24 cellular contexts compared by ENCODE assay signal in the genomic region with DNA sequence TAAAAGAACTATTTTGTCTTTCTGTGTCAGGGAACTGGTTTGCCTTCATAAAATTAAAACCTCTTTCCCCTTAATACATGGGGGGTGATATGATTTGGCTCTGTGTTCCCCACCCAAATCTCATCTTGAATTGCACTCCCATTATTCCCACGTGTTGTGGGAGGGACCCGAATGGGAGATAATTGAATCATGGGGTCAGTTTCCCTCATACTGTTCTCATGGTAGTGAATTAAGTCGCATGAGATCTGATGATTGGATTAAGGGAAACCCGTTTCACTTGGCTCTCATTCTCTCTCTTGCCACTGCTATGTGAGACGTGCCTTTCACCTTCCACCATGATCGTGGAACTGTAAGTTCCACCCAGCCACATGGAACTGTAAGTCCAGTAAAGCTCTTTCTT.
DNase-seq lines count a peak whose midpoint lies in the region; ATAC-seq and TF ChIP-seq lines count a peak whose summit lies in the region.
"Had no signal": no experiment of that assay in that cellular context is flagged by ENCODE, and none has a peak within 500 bp of the region (broad histone marks: within the 10 kb centered on the region; RNA-seq: fewer than 3 reads in every experiment).

No MANE protein-coding gene starts in this region.

- H3K4ac ChIP-seq in mesenchymal stem cell (ENCODE audit: low read depth in 1 of 2, low read length in 2 of 2), result no peak overlapping the region

- no peak for ATAC-seq in WTC11
- ATAC-seq in effector memory CD8-positive, alpha-beta T cell (replicated peaks), result no peak
- ATAC-seq in activated CD8-positive, alpha-beta T cell treated with anti-CD3 and anti-CD28 coated beads, Interleukin-2, amount 10 ng/mL, durations not matched to agents 7 days and 5 days, result no peak
- ATAC-seq: GM12878 had no signal

- H3K23ac ChIP-seq in mesenchymal stem cell (ENCODE audit: low read length in 2 of 2), result no peak overlapping the region

- no peak overlapping the region for H4K8ac ChIP-seq in mesenchymal stem cell (ENCODE audit: low read length)

- H3K36me3 Mint-ChIP-seq in WTC11, result no peaks in the 10 kb centered on the region
- H3K36me3 Mint-ChIP-seq in effector memory CD8-positive, alpha-beta T cell (ENCODE audit: insufficient read depth), result no peaks in the 10 kb centered on the region
- peaks cover 6% of the 10 kb centered on the region for H3K36me3 Mint-ChIP-seq in activated CD8-positive, alpha-beta T cell treated with anti-CD3 and anti-CD28 coated beads, Interleukin-2, amount 10 ng/mL, durations not matched to agents 7 days and 5 days (ENCODE audit: low read depth)

- H3K9me3 Mint-ChIP-seq in WTC11, result no peaks in the 10 kb centered on the region
- no peaks in the 10 kb centered on the region for H3K9me3 Mint-ChIP-seq in effector memory CD8-positive, alpha-beta T cell
- no peaks in the 10 kb centered on the region for H3K9me3 Mint-ChIP-seq in activated CD8-positive, alpha-beta T cell treated with anti-CD3 and anti-CD28 coated beads, Interleukin-2, amount 10 ng/mL, durations not matched to agents 7 days and 5 days (ENCODE audit: insufficient read depth)
- H3K9me3 Mint-ChIP-seq: CD8-positive, alpha-beta memory T cell had no signal

- H3K27ac Mint-ChIP-seq in WTC11, result 0 out of 2 replicates have a peak overlapping the region, but pooled peaks have one; percentile 85
- H3K27ac Mint-ChIP-seq in effector memory CD8-positive, alpha-beta T cell, result no peak overlapping the region
- no peak overlapping the region for H3K27ac Mint-ChIP-seq in activated CD8-positive, alpha-beta T cell treated with anti-CD3 and anti-CD28 coated beads, Interleukin-2, amount 10 ng/mL, durations not matched to agents 7 days and 5 days
- H3K27ac Mint-ChIP-seq: CD14-positive monocyte; CD4-positive, alpha-beta memory T cell; CD4-positive, CD25-positive, alpha-beta regulatory T cell had no signal

- no peaks in the 10 kb centered on the region for H3K27me3 ChIP-seq in mesenchymal stem cell (ENCODE audit: control insufficient read depth in 1 of 2, insufficient read depth in 1 of 2, low read length in 2 of 2)
- H3K27me3 ChIP-seq: BE2C, BLaER1 had no signal

- H3K14ac ChIP-seq in mesenchymal stem cell (ENCODE audit: low read length in 2 of 2), result no peak overlapping the region

- peaks cover 0 to 6% of the 10 kb centered on the region in 2 experiments for H3K36me3 ChIP-seq in mesenchymal stem cell (ENCODE audit: control insufficient read depth in 1 of 2, insufficient read depth in 2 of 2, low read depth in 1 of 2, low read length in 2 of 2)
- H3K36me3 ChIP-seq: BE2C had no signal

- peaks cover 1% of the 10 kb centered on the region for H3K4me1 ChIP-seq in mesenchymal stem cell (ENCODE audit: control insufficient read depth, insufficient read depth, low read depth, low read length)
- H3K4me1 ChIP-seq: BE2C had no signal

- H3K9me3 ChIP-seq in mesenchymal stem cell (ENCODE audit: control insufficient read depth, low read length), result no peaks in the 10 kb centered on the region
- H3K9me3 ChIP-seq: BE2C, BLaER1 had no signal

- POLR2A ChIA-PET in WTC11 (lab: Charles Lee), result no interaction called here
- POLR2A ChIA-PET in activated CD8-positive, alpha-beta T cell treated with anti-CD3 and anti-CD28 coated beads, Interleukin-2, amount 10 ng/mL, durations not matched to agents 7 days and 5 days (lab: Charles Lee), result no interaction called here

- no peak overlapping the region for H2AFZ ChIP-seq in mesenchymal stem cell (ENCODE audit: low read depth, low read length)

- H2BK15ac ChIP-seq in mesenchymal stem cell (ENCODE audit: low read depth, poor library complexity, severe bottlenecking), result no peak overlapping the region

- H3K27me3 Mint-ChIP-seq in WTC11 (ENCODE audit: low read depth), result no peaks in the 10 kb centered on the region
- no peaks in the 10 kb centered on the region for H3K27me3 Mint-ChIP-seq in effector memory CD8-positive, alpha-beta T cell
- H3K27me3 Mint-ChIP-seq in activated CD8-positive, alpha-beta T cell treated with anti-CD3 and anti-CD28 coated beads, Interleukin-2, amount 10 ng/mL, durations not matched to agents 7 days and 5 days (ENCODE audit: low read depth), result no peaks in the 10 kb centered on the region
- H3K27me3 Mint-ChIP-seq: CD4-positive, alpha-beta memory T cell; CD4-positive, CD25-positive, alpha-beta regulatory T cell; CD8-positive, alpha-beta memory T cell had no signal

- H2BK120ac ChIP-seq in mesenchymal stem cell (ENCODE audit: low read depth, low read length), result no peak overlapping the region

- no peak overlapping the region for H3K4me3 ChIP-seq in mesenchymal stem cell (ENCODE audit: insufficient read depth in 1 of 2, low read depth in 1 of 2, low read length in 2 of 2)
- H3K4me3 ChIP-seq: BLaER1, GM12878 had no signal

- H3K18ac ChIP-seq in mesenchymal stem cell (ENCODE audit: low read depth in 1 of 2, low read length in 2 of 2), result no peak overlapping the region

- H3K9ac ChIP-seq in mesenchymal stem cell (ENCODE audit: low read length), result no peak overlapping the region
- H3K9ac ChIP-seq: BLaER1 had no signal

- H2AK5ac ChIP-seq in mesenchymal stem cell (ENCODE audit: low read length, severe bottlenecking), result peak overlapping the region; percentile 59

- H3K4me1 Mint-ChIP-seq in WTC11, result peaks cover 28% of the 10 kb centered on the region
- no peaks in the 10 kb centered on the region for H3K4me1 Mint-ChIP-seq in effector memory CD8-positive, alpha-beta T cell (ENCODE audit: low read depth in 2 of 2)
- H3K4me1 Mint-ChIP-seq in activated CD8-positive, alpha-beta T cell treated with anti-CD3 and anti-CD28 coated beads, Interleukin-2, amount 10 ng/mL, durations not matched to agents 7 days and 5 days (ENCODE audit: low read depth), result peaks cover 2% of the 10 kb centered on the region
- H3K4me1 Mint-ChIP-seq: CD8-positive, alpha-beta memory T cell had no signal

- H3K27ac ChIP-seq in mesenchymal stem cell (ENCODE audit: low read length, poor library complexity, severe bottlenecking), result no peak overlapping the region
- H3K27ac ChIP-seq: BLaER1 had no signal

- DNase-seq in SK-MEL-5 (ENCODE audit: low read depth, low spot score) (peak; percentile 91), WTC11 (ENCODE audit: low spot score) (no peak), mesenchymal stem cell (no peak), ureter (ENCODE audit: low spot score) (no peak)
- no peak for DNase-seq in effector memory CD8-positive, alpha-beta T cell
- DNase-seq in activated CD8-positive, alpha-beta T cell treated with anti-CD3 and anti-CD28 coated beads, Interleukin-2, amount 10 ng/mL, durations not matched to agents 7 days and 5 days, result no peak
- DNase-seq: 8988T; ACHN; BE2C; C1 segment of cervical spinal cord; CD4-positive, alpha-beta memory T cell; CD4-positive, CD25-positive, alpha-beta regulatory T cell; CD8-positive, alpha-beta memory T cell; COR-L47; DMS 273 treated with DMSO at 0.1 percent for 48 hours; DMS153; DMS53; DMS79; DND-41; EL; GDM1 had no signal

- 97% methylated on average over 6 of the region's 6 CpGs for WGBS in mesenchymal stem cell

- H2BK5ac ChIP-seq in mesenchymal stem cell (ENCODE audit: low read depth, low read length, poor library complexity, severe bottlenecking), result no peak overlapping the region

- CTCF ChIA-PET in WTC11 (lab: Charles Lee), result no interaction called here
- CTCF ChIA-PET in activated CD8-positive, alpha-beta T cell treated with anti-CD3 and anti-CD28 coated beads, Interleukin-2, amount 10 ng/mL, durations not matched to agents 7 days and 5 days (lab: Charles Lee), result no interaction called here

- no peak for TF ChIP-seq CTCF in WTC11 (IDR thresholded peaks at IDR 0.05)

- H2BK12ac ChIP-seq in mesenchymal stem cell (ENCODE audit: low read length in 2 of 2), result no peak overlapping the region

- H3K4me3 Mint-ChIP-seq in WTC11, result no peak overlapping the region
- H3K4me3 Mint-ChIP-seq in effector memory CD8-positive, alpha-beta T cell, result no peak overlapping the region
- no peak overlapping the region for H3K4me3 Mint-ChIP-seq in activated CD8-positive, alpha-beta T cell treated with anti-CD3 and anti-CD28 coated beads, Interleukin-2, amount 10 ng/mL, durations not matched to agents 7 days and 5 days
- H3K4me3 Mint-ChIP-seq: CD14-positive monocyte; CD4-positive, alpha-beta memory T cell; CD4-positive, CD25-positive, alpha-beta regulatory T cell; CD8-positive, alpha-beta memory T cell had no signal

- H4K91ac ChIP-seq in mesenchymal stem cell (ENCODE audit: low read length), result no peak overlapping the region

- no peak overlapping the region for H3K4me2 ChIP-seq in mesenchymal stem cell (ENCODE audit: low read length, poor library complexity, severe bottlenecking)
- H3K4me2 ChIP-seq: BLaER1 had no signal

- H3K79me1 ChIP-seq in mesenchymal stem cell (replicated peaks; ENCODE audit: low read length, poor library complexity, severe bottlenecking), result no peaks in the 10 kb centered on the region

- in situ Hi-C loops in SK-MEL-5 (cut with HindIII; ENCODE audit: low pct_unique_long_range_greater_than_20kb, low sequenced_read_pairs), result no loop called here

TF ChIP-seq in WTC11, 78 proteins besides CTCF, POLR2A, EP300 and RAD21 (continues in another document):
- no peak for TF ChIP-seq ZNF232 (CRISPR knock-in tag; IDR thresholded peaks at IDR 0.05)
- no peak for TF ChIP-seq GRHL2 (CRISPR knock-in tag; IDR thresholded peaks at IDR 0.05; ENCODE audit: insufficient replicate concordance, severe bottlenecking)
- TF ChIP-seq, protein P1, sequence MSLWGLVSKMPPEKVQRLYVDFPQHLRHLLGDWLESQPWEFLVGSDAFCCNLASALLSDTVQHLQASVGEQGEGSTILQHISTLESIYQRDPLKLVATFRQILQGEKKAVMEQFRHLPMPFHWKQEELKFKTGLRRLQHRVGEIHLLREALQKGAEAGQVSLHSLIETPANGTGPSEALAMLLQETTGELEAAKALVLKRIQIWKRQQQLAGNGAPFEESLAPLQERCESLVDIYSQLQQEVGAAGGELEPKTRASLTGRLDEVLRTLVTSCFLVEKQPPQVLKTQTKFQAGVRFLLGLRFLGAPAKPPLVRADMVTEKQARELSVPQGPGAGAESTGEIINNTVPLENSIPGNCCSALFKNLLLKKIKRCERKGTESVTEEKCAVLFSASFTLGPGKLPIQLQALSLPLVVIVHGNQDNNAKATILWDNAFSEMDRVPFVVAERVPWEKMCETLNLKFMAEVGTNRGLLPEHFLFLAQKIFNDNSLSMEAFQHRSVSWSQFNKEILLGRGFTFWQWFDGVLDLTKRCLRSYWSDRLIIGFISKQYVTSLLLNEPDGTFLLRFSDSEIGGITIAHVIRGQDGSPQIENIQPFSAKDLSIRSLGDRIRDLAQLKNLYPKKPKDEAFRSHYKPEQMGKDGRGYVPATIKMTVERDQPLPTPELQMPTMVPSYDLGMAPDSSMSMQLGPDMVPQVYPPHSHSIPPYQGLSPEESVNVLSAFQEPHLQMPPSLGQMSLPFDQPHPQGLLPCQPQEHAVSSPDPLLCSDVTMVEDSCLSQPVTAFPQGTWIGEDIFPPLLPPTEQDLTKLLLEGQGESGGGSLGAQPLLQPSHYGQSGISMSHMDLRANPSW (CRISPR knock-in tag; conservative IDR thresholded peaks at IDR 0.05; ENCODE audit: low read depth), result no peak
